ENCODE assay signal across 1 cellular context in the genomic region with DNA sequence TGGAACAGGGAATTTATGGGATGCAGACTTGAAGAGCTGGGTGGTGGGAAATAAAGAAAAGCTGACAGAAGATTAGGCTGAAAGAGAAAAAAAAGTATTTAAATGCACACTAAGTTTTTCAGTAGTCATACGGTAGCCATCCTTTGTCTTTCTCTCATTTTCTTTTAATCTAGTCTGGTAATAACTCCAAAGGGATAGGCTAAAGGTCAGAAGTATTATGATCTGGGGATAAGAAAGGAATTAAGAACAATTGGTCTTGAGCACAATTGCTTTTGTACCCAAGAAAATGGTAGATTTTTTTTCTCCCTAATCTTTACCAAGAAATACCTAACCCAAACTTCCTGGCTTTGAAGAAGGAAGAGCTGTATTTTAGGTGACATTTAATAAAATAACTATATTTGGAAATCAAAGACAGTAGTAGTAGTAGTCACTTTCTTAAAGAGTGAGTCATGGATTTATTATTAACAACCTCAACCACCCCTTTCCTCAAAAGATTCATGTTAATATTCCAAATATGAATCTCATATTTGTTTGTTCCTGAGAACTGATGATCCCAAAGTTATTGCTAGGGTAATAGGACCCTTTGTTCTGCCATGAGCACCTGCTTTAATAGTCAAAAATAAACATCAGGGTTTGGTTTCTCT.
TF ChIP-seq lines count a peak whose summit lies in the region.

No MANE protein-coding gene starts in this region.

TF ChIP-seq in GM23338, 12 proteins besides CTCF, POLR2A, EP300 and RAD21 (continued from another document):
- TF ChIP-seq, protein P1, sequence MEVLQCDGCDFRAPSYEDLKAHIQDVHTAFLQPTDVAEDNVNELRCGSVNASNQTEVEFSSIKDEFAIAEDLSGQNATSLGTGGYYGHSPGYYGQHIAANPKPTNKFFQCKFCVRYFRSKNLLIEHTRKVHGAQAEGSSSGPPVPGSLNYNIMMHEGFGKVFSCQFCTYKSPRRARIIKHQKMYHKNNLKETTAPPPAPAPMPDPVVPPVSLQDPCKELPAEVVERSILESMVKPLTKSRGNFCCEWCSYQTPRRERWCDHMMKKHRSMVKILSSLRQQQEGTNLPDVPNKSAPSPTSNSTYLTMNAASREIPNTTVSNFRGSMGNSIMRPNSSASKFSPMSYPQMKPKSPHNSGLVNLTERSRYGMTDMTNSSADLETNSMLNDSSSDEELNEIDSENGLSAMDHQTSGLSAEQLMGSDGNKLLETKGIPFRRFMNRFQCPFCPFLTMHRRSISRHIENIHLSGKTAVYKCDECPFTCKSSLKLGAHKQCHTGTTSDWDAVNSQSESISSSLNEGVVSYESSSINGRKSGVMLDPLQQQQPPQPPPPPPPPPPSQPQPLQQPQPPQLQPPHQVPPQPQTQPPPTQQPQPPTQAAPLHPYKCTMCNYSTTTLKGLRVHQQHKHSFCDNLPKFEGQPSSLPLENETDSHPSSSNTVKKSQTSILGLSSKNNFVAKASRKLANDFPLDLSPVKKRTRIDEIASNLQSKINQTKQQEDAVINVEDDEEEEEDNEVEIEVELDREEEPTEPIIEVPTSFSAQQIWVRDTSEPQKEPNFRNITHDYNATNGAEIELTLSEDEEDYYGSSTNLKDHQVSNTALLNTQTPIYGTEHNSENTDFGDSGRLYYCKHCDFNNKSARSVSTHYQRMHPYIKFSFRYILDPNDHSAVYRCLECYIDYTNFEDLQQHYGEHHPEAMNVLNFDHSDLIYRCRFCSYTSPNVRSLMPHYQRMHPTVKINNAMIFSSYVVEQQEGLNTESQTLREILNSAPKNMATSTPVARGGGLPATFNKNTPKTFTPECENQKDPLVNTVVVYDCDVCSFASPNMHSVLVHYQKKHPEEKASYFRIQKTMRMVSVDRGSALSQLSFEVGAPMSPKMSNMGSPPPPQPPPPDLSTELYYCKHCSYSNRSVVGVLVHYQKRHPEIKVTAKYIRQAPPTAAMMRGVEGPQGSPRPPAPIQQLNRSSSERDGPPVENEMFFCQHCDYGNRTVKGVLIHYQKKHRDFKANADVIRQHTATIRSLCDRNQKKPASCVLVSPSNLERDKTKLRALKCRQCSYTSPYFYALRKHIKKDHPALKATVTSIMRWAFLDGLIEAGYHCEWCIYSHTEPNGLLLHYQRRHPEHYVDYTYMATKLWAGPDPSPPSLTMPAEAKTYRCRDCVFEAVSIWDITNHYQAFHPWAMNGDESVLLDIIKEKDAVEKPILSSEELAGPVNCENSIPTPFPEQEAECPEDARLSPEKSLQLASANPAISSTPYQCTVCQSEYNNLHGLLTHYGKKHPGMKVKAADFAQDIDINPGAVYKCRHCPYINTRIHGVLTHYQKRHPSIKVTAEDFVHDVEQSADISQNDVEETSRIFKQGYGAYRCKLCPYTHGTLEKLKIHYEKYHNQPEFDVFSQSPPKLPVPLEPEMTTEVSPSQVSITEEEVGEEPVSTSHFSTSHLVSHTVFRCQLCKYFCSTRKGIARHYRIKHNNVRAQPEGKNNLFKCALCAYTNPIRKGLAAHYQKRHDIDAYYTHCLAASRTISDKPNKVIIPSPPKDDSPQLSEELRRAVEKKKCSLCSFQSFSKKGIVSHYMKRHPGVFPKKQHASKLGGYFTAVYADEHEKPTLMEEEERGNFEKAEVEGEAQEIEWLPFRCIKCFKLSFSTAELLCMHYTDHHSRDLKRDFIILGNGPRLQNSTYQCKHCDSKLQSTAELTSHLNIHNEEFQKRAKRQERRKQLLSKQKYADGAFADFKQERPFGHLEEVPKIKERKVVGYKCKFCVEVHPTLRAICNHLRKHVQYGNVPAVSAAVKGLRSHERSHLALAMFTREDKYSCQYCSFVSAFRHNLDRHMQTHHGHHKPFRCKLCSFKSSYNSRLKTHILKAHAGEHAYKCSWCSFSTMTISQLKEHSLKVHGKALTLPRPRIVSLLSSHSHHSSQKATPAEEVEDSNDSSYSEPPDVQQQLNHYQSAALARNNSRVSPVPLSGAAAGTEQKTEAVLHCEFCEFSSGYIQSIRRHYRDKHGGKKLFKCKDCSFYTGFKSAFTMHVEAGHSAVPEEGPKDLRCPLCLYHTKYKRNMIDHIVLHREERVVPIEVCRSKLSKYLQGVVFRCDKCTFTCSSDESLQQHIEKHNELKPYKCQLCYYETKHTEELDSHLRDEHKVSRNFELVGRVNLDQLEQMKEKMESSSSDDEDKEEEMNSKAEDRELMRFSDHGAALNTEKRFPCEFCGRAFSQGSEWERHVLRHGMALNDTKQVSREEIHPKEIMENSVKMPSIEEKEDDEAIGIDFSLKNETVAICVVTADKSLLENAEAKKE (CRISPR knock-in tag; IDR thresholded peaks at IDR 0.05): no peak
- no peak for TF ChIP-seq STAT1 (IDR thresholded peaks at IDR 0.05; ENCODE audit: unreplicated experiment)
- TF ChIP-seq CREB1 (CRISPR knock-in tag; IDR thresholded peaks at IDR 0.05; ENCODE audit: low read depth): no peak
- TF ChIP-seq ETS1 (IDR thresholded peaks at IDR 0.05): no peak
- no peak for TF ChIP-seq EZH2phosphoT487 (IDR thresholded peaks at IDR 0.05; ENCODE audit: unreplicated experiment)
- no peak for TF ChIP-seq EZH2 (IDR thresholded peaks at IDR 0.05; ENCODE audit: low read depth, unreplicated experiment)
- TF ChIP-seq POLR2AphosphoS5 (IDR thresholded peaks at IDR 0.05; ENCODE audit: low read depth): no peak
TF ChIP-seq in GM23338: peak in this region for 0.
